In genomic region chr10:43444313-43444712, GRCh38 we compare ENCODE assay signal across 23 cellular contexts. TPM values are rescaled to one million over a fixed set of nuclear protein-coding genes. Genes with fewer than 3 reads are reported as not detected.
DNase-seq lines count a peak whose midpoint lies in the region; ATAC-seq and TF ChIP-seq lines count a peak whose summit lies in the region.
"Had no signal": no experiment of that assay in that cellular context is flagged by ENCODE, and none has a peak within 500 bp of the region (broad histone marks: within the 10 kb centered on the region; RNA-seq: fewer than 3 reads in every experiment).

No MANE protein-coding gene starts in this region.

- ATAC-seq in mucosa of descending colon: peak; percentile 53
- ATAC-seq in GM18861 (IDR thresholded peaks at IDR 0.05; ENCODE audit: unreplicated experiment): no peak
- ATAC-seq in HG02885 (IDR thresholded peaks at IDR 0.05; ENCODE audit: poor library complexity, unreplicated experiment): no peak
- ATAC-seq: GM12878, HepG2, PC-3, Right ventricle myocardium inferior had no signal

- peak overlapping the region; percentile 66 for H3K27ac Mint-ChIP-seq in T-helper 1 cell treated with Interleukin-12 subunit alpha and Interleukin-12 subunit beta and Interleukin-4 antibody, amounts not matched to agents 30 μg/mL and 1 μg/mL, for 36 hours
- H3K27ac Mint-ChIP-seq: H9 had no signal

- H3K9me3 ChIP-seq in mucosa of descending colon: peaks cover 4% of the 10 kb centered on the region
- H3K9me3 ChIP-seq: A549, MG63 had no signal

- peaks cover 11% of the 10 kb centered on the region for H3K9me3 Mint-ChIP-seq in T-helper 1 cell treated with Interleukin-12 subunit alpha and Interleukin-12 subunit beta and Interleukin-4 antibody, amounts not matched to agents 30 μg/mL and 1 μg/mL, for 36 hours

- TF ChIP-seq CTCF in RWPE1 (conservative IDR thresholded peaks at IDR 0.05; ENCODE audit: low read depth) (no peak), mucosa of descending colon (IDR thresholded peaks at IDR 0.05) (no peak)

- no peak overlapping the region for H3K4me3 ChIP-seq in mucosa of descending colon
- H3K4me3 ChIP-seq: A549, GM12878, MG63 had no signal

- POLR2A ChIA-PET in RWPE1 (lab: Yijun Ruan, JAX; ENCODE audit: low non-redundant PET): no interaction called here

- no peak for DNase-seq in T-helper 1 cell
- peak; percentile 8 for DNase-seq in COLO668 (lab: John Stamatoyannopoulos, UW; ENCODE audit: unreplicated experiment)
- DNase-seq in RWPE1 (ENCODE audit: low spot score): no peak
- DNase-seq in mucosa of descending colon: peak in 1 of 3 donors; percentile 30
- DNase-seq in activated effector memory CD4-positive, alpha-beta T cell treated with anti-CD3 and anti-CD28 coated beads, Interleukin-2, amount 50 U/mL, for 16 hours: no peak
- DNase-seq: Caco-2, DMS79, H9, MG63, NCI-H1105, NCI-H1694 treated with DMSO at 0.1 percent for 48 hours, NCI-H2171 treated with DMSO at 0.1 percent for 48 hours, NCI-H510A, PC-3 had no signal

- no peaks in the 10 kb centered on the region for H3K36me3 ChIP-seq in mucosa of descending colon (ENCODE audit: low read depth)
- H3K36me3 ChIP-seq: MG63 had no signal

- CTCF ChIA-PET in RWPE1 (lab: Yijun Ruan, JAX): no interaction called here

- H3K4me1 Mint-ChIP-seq in T-helper 1 cell treated with Interleukin-12 subunit alpha and Interleukin-12 subunit beta and Interleukin-4 antibody, amounts not matched to agents 30 μg/mL and 1 μg/mL, for 36 hours (ENCODE audit: low read depth): peaks cover 15% of the 10 kb centered on the region
- H3K4me1 Mint-ChIP-seq: H9 had no signal

- intact Hi-C loops in mucosa of descending colon (cut with DNase I, micrococcal nuclease): no loop called here

- H3K36me3 Mint-ChIP-seq in T-helper 1 cell treated with Interleukin-12 subunit alpha and Interleukin-12 subunit beta and Interleukin-4 antibody, amounts not matched to agents 30 μg/mL and 1 μg/mL, for 36 hours (ENCODE audit: low read depth): peaks cover 15% of the 10 kb centered on the region

- no peaks in the 10 kb centered on the region for H3K27me3 Mint-ChIP-seq in T-helper 1 cell treated with Interleukin-12 subunit alpha and Interleukin-12 subunit beta and Interleukin-4 antibody, amounts not matched to agents 30 μg/mL and 1 μg/mL, for 36 hours (ENCODE audit: low read depth)

- no peaks in the 10 kb centered on the region for H3K4me1 ChIP-seq in mucosa of descending colon (ENCODE audit: low read depth)
- H3K4me1 ChIP-seq: Caco-2 had no signal

- peak overlapping the region; percentile 68 for H3K27ac ChIP-seq in RWPE1
- H3K27ac ChIP-seq: A549, KMS-11 had no signal

- H3K4me3 Mint-ChIP-seq in T-helper 1 cell treated with Interleukin-12 subunit alpha and Interleukin-12 subunit beta and Interleukin-4 antibody, amounts not matched to agents 30 μg/mL and 1 μg/mL, for 36 hours: peak overlapping the region; percentile 9
- H3K4me3 Mint-ChIP-seq: CD14-positive monocyte, H9 had no signal

RNA-seq across cellular contexts. Expression of gene ZNF487, which starts 7.4 kb away (rescaled TPM):
- 1 to 10 TPM; 4.2 to 7.6 (median 7.5) TPM for total RNA-seq in mucosa of descending colon

RNA-seq across cellular contexts. Expression of gene HNRNPF, which starts 35.3 kb away (rescaled TPM):
- total RNA-seq in mucosa of descending colon: 100 to 1,000 TPM; 212 to 229 (median 227) TPM
